In the genomic region with DNA sequence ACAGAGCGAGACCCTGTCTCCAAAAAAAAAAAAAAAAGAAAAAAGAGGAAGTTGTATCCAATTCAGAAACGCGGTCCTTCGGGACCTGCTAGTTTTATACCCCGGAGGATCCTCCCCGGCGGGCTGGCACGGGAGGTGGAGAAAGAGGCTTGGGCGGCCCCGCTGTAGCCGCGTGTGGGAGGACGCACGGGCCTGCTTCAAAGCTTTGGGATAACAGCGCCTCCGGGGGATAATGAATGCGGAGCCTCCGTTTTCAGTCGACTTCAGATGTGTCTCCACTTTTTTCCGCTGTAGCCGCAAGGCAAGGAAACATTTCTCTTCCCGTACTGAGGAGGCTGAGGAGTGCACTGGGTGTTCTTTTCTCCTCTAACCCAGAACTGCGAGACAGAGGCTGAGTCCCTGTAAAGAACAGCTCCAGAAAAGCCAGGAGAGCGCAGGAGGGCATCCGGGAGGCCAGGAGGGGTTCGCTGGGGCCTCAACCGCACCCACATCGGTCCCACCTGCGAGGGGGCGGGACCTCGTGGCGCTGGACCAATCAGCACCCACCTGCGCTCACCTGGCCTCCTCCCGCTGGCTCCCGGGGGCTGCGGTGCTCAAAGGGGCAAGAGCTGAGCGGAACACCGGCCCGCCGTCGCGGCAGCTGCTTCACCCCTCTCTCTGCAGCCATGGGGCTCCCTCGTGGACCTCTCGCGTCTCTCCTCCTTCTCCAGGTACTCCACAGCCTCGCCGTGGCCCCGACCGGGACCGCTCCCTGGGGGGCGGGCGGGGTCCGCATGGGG, we compare ENCODE assay signal across 9 cellular contexts. TPM values are rescaled to one million over a fixed set of nuclear protein-coding genes. Genes with fewer than 3 reads are reported as not detected.
DNase-seq lines count a peak whose midpoint lies in the region; ATAC-seq, FAIRE-seq and TF ChIP-seq lines count a peak whose summit lies in the region.
"Had no signal": no experiment of that assay in that cellular context is flagged by ENCODE, and none has a peak within 500 bp of the region (broad histone marks: within the 10 kb centered on the region; RNA-seq: fewer than 3 reads in every experiment).

A gene (plus strand): TSS at position 596 of the 779 bp plus-strand sequence. CDS start 70 bp downstream, at position 666.

- TF ChIP-seq CTCF in K562 (IDR thresholded peaks at IDR 0.05 in 2 of 3, conservative IDR thresholded peaks at IDR 0.05 in 1 of 3; ENCODE audit: insufficient read depth in 2 of 3, low read depth in 1 of 3, low read length in 3 of 3) (no peak), lung (IDR thresholded peaks at IDR 0.05; ENCODE audit: control extremely low read depth, extremely low read depth) (no peak), upper lobe of left lung (IDR thresholded peaks at IDR 0.05) (no peak)

- no peaks in the 10 kb centered on the region for H3K79me2 ChIP-seq in K562 (ENCODE audit: control insufficient read depth, insufficient read depth, low read length)

- no peak within 1 kb of the TSS for H2AFZ ChIP-seq in K562 (ENCODE audit: low read depth, low read length)

- 11% methylated on average over 35 of the region's 53 CpGs for WGBS in K562 (ENCODE audit: insufficient coverage, low coverage, missing lambda C conversion rate)
- WGBS in lung, 2 donors, result 1% methylated on average over 53 of the region's 53 CpGs
- 2% methylated on average over 24 to 39 of the region's 53 CpGs for WGBS in upper lobe of left lung, 2 donors

- no peak for FAIRE-seq in K562 (lab: Jason Lieb, UNC)
- FAIRE-seq: TTC549 had no signal

- in situ Hi-C loops in K562 (cut with MboI), result no loop called here

- POLR2A ChIA-PET in K562 (lab: Yijun Ruan, JAX), result interaction anchor here (0.7 to 1.3 kb wide), 3 partner anchors 15 to 42 kb away, joined by 3 to 5 read pairs (median 3); no protein-coding TSS in a partner anchor

- no peaks in the 10 kb centered on the region for H3K9me1 ChIP-seq in K562 (ENCODE audit: control insufficient read depth, insufficient read depth, low read length)

- CTCF ChIA-PET in K562 (lab: Yijun Ruan, JAX; ENCODE audit: low intra/inter-chr PET ratio), result no interaction called here

- H3K4me1 ChIP-seq in K562 (replicated peaks in 1 of 2; ENCODE audit: control insufficient read depth in 2 of 2, insufficient read depth in 2 of 2, low read length in 2 of 2) (peaks cover 0 to 24% of the 10 kb centered on the region in 2 experiments; a peak in 1 of 5 replicates), lung (ENCODE audit: control insufficient read depth in 2 of 2, insufficient read depth in 2 of 2, low read length in 2 of 2) (peaks cover 0 to 18% of the 10 kb centered on the region in 2 donors), upper lobe of left lung (peaks cover 19 to 34% (median 29%) of the 10 kb centered on the region in 4 donors)

- no peak within 1 kb of the TSS for H3K4me3 ChIP-seq in K562
- H3K4me3 ChIP-seq in lung, result peak within 1 kb of the TSS; percentile 18
- peak within 1 kb of the TSS in 3 of 4 donors; percentile 50 to 57 (median 52) for H3K4me3 ChIP-seq in upper lobe of left lung

- no peak within 1 kb of the TSS for H3K4me2 ChIP-seq in K562 (ENCODE audit: insufficient read depth, low read length)

- H4K20me1 ChIP-seq in K562 (replicated peaks; ENCODE audit: control insufficient read depth, insufficient read depth, low read length), result no peaks in the 10 kb centered on the region

- TF ChIP-seq POLR2A in K562 (conservative IDR thresholded peaks at IDR 0.05) (no peak), upper lobe of left lung (IDR thresholded peaks at IDR 0.05) (peak in 1 of 4 donors; percentile 37)

- H3K9ac ChIP-seq in K562 (ENCODE audit: insufficient read depth in 1 of 2, low read depth in 2 of 2, low read length in 2 of 2), result no peak within 1 kb of the TSS

- no peak for TF ChIP-seq RAD21 in K562 (CRISPR knock-in tag; conservative IDR thresholded peaks at IDR 0.05 in 1 of 2, IDR thresholded peaks at IDR 0.05 in 1 of 2)

- BruUV-seq in K562 (replicated peaks; lab: Mats Ljungman, UMichigan), result no TSS peak

- H3K36me3 ChIP-seq in K562 (ENCODE audit: control insufficient read depth, insufficient read depth, low read length) (no peaks in the 10 kb centered on the region), lung (ENCODE audit: control insufficient read depth in 2 of 2, insufficient read depth in 2 of 2, low read length in 2 of 2) (no peaks in the 10 kb centered on the region), upper lobe of left lung (no peaks in the 10 kb centered on the region)

- H3K27ac ChIP-seq in K562 (ENCODE audit: extremely low read depth, low read depth, low read length), result no peak within 1 kb of the TSS
- H3K27ac ChIP-seq in lung (ENCODE audit: low read depth in 1 of 2, low read length in 1 of 2), result no peak within 1 kb of the TSS
- no peak within 1 kb of the TSS for H3K27ac ChIP-seq in upper lobe of left lung

- peaks cover 44 to 71% of the 10 kb centered on the region in 2 experiments for H3K27me3 ChIP-seq in K562 (ENCODE audit: control insufficient read depth in 2 of 2, insufficient read depth in 2 of 2, low read length in 2 of 2)
- H3K27me3 ChIP-seq in lung (ENCODE audit: control insufficient read depth, insufficient read depth), result no peaks in the 10 kb centered on the region
- peaks cover 0 to 27% (median 11%) of the 10 kb centered on the region in 4 donors for H3K27me3 ChIP-seq in upper lobe of left lung

- H3K9me3 ChIP-seq in K562 (replicated peaks; ENCODE audit: control insufficient read depth, insufficient read depth, low read depth, low read length) (no peaks in the 10 kb centered on the region), lung (ENCODE audit: control insufficient read depth in 2 of 2, insufficient read depth in 1 of 2, low read length in 1 of 2) (no peaks in the 10 kb centered on the region), upper lobe of left lung (no peaks in the 10 kb centered on the region)

- DNase-seq in NCI-H2196 (lab: John Stamatoyannopoulos, UW; ENCODE audit: unreplicated experiment) (peak; percentile 24), NCI-H2196 treated with DMSO at 0.1 percent for 48 hours (lab: John Stamatoyannopoulos, UW; ENCODE audit: unreplicated experiment) (no peak), NCI-H2171 treated with DMSO at 0.1 percent for 48 hours (lab: John Stamatoyannopoulos, UW) (peak; percentile 82), K562 (ENCODE audit: extremely low read depth in 1 of 4, low spot score in 3 of 4) (peak in 2 of 4 experiments; percentile 25 to 29), lung (ENCODE audit: low spot score) (peak; percentile 65), upper lobe of left lung (peak; percentile 77 to 93), SW 1271 (lab: John Stamatoyannopoulos, UW) (no peak), hepatic stellate cell (ENCODE audit: low spot score) (no peak)

- ATAC-seq in K562 (no peak), lung (ENCODE audit: insufficient read depth, low FRiP score) (peak; percentile 78), upper lobe of left lung (ENCODE audit: low FRiP score in 2 of 2) (peak; percentile 53 to 73)

- intact Hi-C loops in K562 (cut with micrococcal nuclease), result no loop called here

- TF ChIP-seq EP300 in K562 (IDR thresholded peaks at IDR 0.05; ENCODE audit: low read length) (no peak), upper lobe of left lung (IDR thresholded peaks at IDR 0.05) (no peak)

TF ChIP-seq in K562, 482 proteins besides CTCF, POLR2A, EP300 and RAD21:
- TF ChIP-seq NFRKB (IDR thresholded peaks at IDR 0.05; ENCODE audit: low read depth) (no peak), NFYB (IDR thresholded peaks at IDR 0.05; ENCODE audit: extremely low read depth, insufficient read length) (peak; percentile 15), FOXJ2 (tag; IDR thresholded peaks at IDR 0.05) (no peak)

RNA-seq across cellular contexts. Expression of the gene that starts here (rescaled TPM):
- not detected in 2 replicates for total RNA-seq in K562 (2011; cell fraction: chromatin; rRNA removed; ENCODE audit: low replicate concordance)
- total RNA-seq in K562 (2011; cell fraction: nucleolus; rRNA removed), result not detected in 2 replicates
- total RNA-seq in K562 (2011; cell fraction: nucleoplasm; rRNA removed), result not detected in 2 replicates
- total RNA-seq in K562 (2014; rRNA removed) (not detected in 2 replicates), K562 (2014; rRNA removed; fragmentation: Illumina TruSeq; extraction: Trizol) (not detected in 2 replicates), K562 (2015; rRNA removed; fragmentation: Illumina TruSeq; extraction: Trizol) (not detected in 2 replicates), K562 (2021) (0.09 and 0.16 TPM in 2 replicates), lung (10 to 100 TPM; 11.3 to 89.4 TPM), upper lobe of left lung (10 to 100 TPM in 3 of 6 donors, 1 to 10 TPM in 3; 3.6 to 12.3 (median 9.9) TPM)
- polyA plus RNA-seq in K562 (2011; rRNA removed) (0.06 TPM in 1 of 2 replicates, not detected in the other), K562 (2014; fragmentation: Illumina TruSeq; extraction: Trizol) (not detected in 2 replicates), K562 (2014; fragmentation: Nextera tagmentation; extraction: Ambion mirVana) (not detected), K562 (2014; rRNA removed) (not detected in 2 replicates), lung (10 to 100 TPM in 1 of 2 donors, 1 to 10 TPM in 1; 6.4 to 20.2 TPM)
- not detected in 2 replicates for polyA plus RNA-seq in K562 (2011; cell fraction: cytosol; rRNA removed)
- polyA plus RNA-seq in K562 (2011; cell fraction: nucleus; rRNA removed), result not detected in 2 replicates
- polyA plus RNA-seq in K562 (2012), result not detected in 2 replicates
- polyA minus RNA-seq in K562 (2011; rRNA and poly(A)+ RNA removed), result not detected in 2 replicates
- not detected in 2 replicates for polyA minus RNA-seq in K562 (2011; cell fraction: cytosol; rRNA and poly(A)+ RNA removed)
- polyA minus RNA-seq in K562 (2011; cell fraction: nucleus; rRNA and poly(A)+ RNA removed), result not detected in 2 replicates

Comparison
In these comparisons a context has a peak if more than half of its experiments do, and no peak if none do; other contexts are left out.
1. RNA of the gene that starts here (polyA plus RNA-seq): 6.4 to 20.2 TPM in lung; 0.06 TPM in K562; every median in the first group is over 4 times any median in the second.
2. DNase-seq: peak in NCI-H2196 (single experiment), NCI-H2171 treated with DMSO at 0.1 percent for 48 hours (single experiment), lung (single experiment) and upper lobe of left lung (2 of 2); none in NCI-H2196 treated with DMSO at 0.1 percent for 48 hours (single experiment), SW 1271 (0 of 2) and hepatic stellate cell (single experiment).